ENCODE assay signal across 9 cellular contexts in genomic region chr5:163916376-163916775, GRCh38.
DNase-seq lines count a peak whose midpoint lies in the region; ATAC-seq and TF ChIP-seq lines count a peak whose summit lies in the region.
"Had no signal": no experiment of that assay in that cellular context is flagged by ENCODE, and none has a peak within 500 bp of the region (broad histone marks: within the 10 kb centered on the region; RNA-seq: fewer than 3 reads in every experiment).

No MANE protein-coding gene starts in this region.

- no peak for TF ChIP-seq POLR2A in erythroblast (IDR thresholded peaks at IDR 0.05; ENCODE audit: low read length)

- H3K4me3 Mint-ChIP-seq in CD8-positive, alpha-beta memory T cell, result peak overlapping the region in 3 of 7 donors; percentile 21 to 32 (median 24)
- H3K4me3 Mint-ChIP-seq in stimulated activated effector memory CD8-positive, alpha-beta T cell treated with anti-CD3 and anti-CD28 coated beads, Interleukin-12 subunit alpha, Interleukin-12 subunit beta, amount 100 ng/mL, for 72 hours, result no peak overlapping the region

- H3K27me3 Mint-ChIP-seq in CD8-positive, alpha-beta memory T cell, result no peaks in the 10 kb centered on the region

- H3K9me3 ChIP-seq in CD8-positive, alpha-beta memory T cell (ENCODE audit: low read length), result no peaks in the 10 kb centered on the region

- DNase-seq in CD8-positive, alpha-beta memory T cell, result peak in 1 of 5 donors; percentile 39
- DNase-seq in caudate nucleus (lab: John Stamatoyannopoulos, UW) (peak in 5 of 61 donors; percentile 2 to 20 (median 13)), erythroblast (lab: John Stamatoyannopoulos, UW) (no peak)
- DNase-seq in stimulated activated effector memory CD8-positive, alpha-beta T cell treated with anti-CD3 and anti-CD28 coated beads, Interleukin-12 subunit alpha, Interleukin-12 subunit beta, amount 100 ng/mL, for 72 hours (ENCODE audit: low spot score in 2 of 2), result no peak
- DNase-seq in stimulated activated naive CD4-positive, alpha-beta T cell (lab: John Stamatoyannopoulos, UW), result no peak
- no peak for DNase-seq in activated naive CD4-positive, alpha-beta T cell treated with Interleukin-2 at 50 U/mL for 16 hours

- peaks cover 0 to 13% (median 0%) of the 10 kb centered on the region in 3 donors for H3K4me1 Mint-ChIP-seq in CD8-positive, alpha-beta memory T cell
- H3K4me1 Mint-ChIP-seq in stimulated activated effector memory CD8-positive, alpha-beta T cell treated with anti-CD3 and anti-CD28 coated beads, Interleukin-12 subunit alpha, Interleukin-12 subunit beta, amount 100 ng/mL, for 72 hours, result peaks cover 16% of the 10 kb centered on the region

- peaks cover 0 to 7% (median 0%) of the 10 kb centered on the region in 3 donors for H3K36me3 Mint-ChIP-seq in CD8-positive, alpha-beta memory T cell
- no peaks in the 10 kb centered on the region for H3K36me3 Mint-ChIP-seq in stimulated activated effector memory CD8-positive, alpha-beta T cell treated with anti-CD3 and anti-CD28 coated beads, Interleukin-12 subunit alpha, Interleukin-12 subunit beta, amount 100 ng/mL, for 72 hours

- no peak overlapping the region for H3K27ac ChIP-seq in CD8-positive, alpha-beta memory T cell (ENCODE audit: low read depth, low read length)
- H3K27ac ChIP-seq in caudate nucleus (ENCODE audit: low read depth, low read length), result peak overlapping the region; percentile 36

- CTCF ChIA-PET in CD8-positive, alpha-beta memory T cell (lab: Charles Lee), result no interaction called here

- H3K36me3 ChIP-seq in CD8-positive, alpha-beta memory T cell (ENCODE audit: insufficient read depth, low read length), result no peaks in the 10 kb centered on the region

- no peaks in the 10 kb centered on the region for H3K27me3 ChIP-seq in CD8-positive, alpha-beta memory T cell (ENCODE audit: insufficient read depth, low read length, poor library complexity, severe bottlenecking)

- peak overlapping the region in 7 of 8 donors; percentile 68 to 91 (median 82) for H3K27ac Mint-ChIP-seq in CD8-positive, alpha-beta memory T cell
- H3K27ac Mint-ChIP-seq in stimulated activated effector memory CD8-positive, alpha-beta T cell treated with anti-CD3 and anti-CD28 coated beads, Interleukin-12 subunit alpha, Interleukin-12 subunit beta, amount 100 ng/mL, for 72 hours, result peak overlapping the region; percentile 63

- peaks cover 5 to 19% (median 10%) of the 10 kb centered on the region in 5 donors for H3K9me3 Mint-ChIP-seq in CD8-positive, alpha-beta memory T cell
- peaks cover 13% of the 10 kb centered on the region for H3K9me3 Mint-ChIP-seq in stimulated activated effector memory CD8-positive, alpha-beta T cell treated with anti-CD3 and anti-CD28 coated beads, Interleukin-12 subunit alpha, Interleukin-12 subunit beta, amount 100 ng/mL, for 72 hours

- ATAC-seq in GM19467 (IDR thresholded peaks at IDR 0.05; ENCODE audit: unreplicated experiment) (peak; percentile 84), HG03442 (IDR thresholded peaks at IDR 0.05; ENCODE audit: unreplicated experiment) (peak; percentile 94)
- peak; percentile 77 for ATAC-seq in stimulated activated effector memory CD8-positive, alpha-beta T cell treated with anti-CD3 and anti-CD28 coated beads, Interleukin-12 subunit alpha, Interleukin-12 subunit beta, amount 100 ng/mL, for 72 hours

- no peak overlapping the region for H3K4me3 ChIP-seq in CD8-positive, alpha-beta memory T cell (ENCODE audit: low read length)
- H3K4me3 ChIP-seq: skin epidermis had no signal

- POLR2A ChIA-PET in CD8-positive, alpha-beta memory T cell (lab: Charles Lee), result no interaction called here

- H3K4me1 ChIP-seq in CD8-positive, alpha-beta memory T cell (ENCODE audit: insufficient read depth, low read length), result no peaks in the 10 kb centered on the region
